11 cellular contexts compared by ENCODE assay signal in genomic region chr2:219344756-219345458, GRCh38. TPM values are rescaled to one million over a fixed set of nuclear protein-coding genes. Genes with fewer than 3 reads are reported as not detected.
DNase-seq lines count a peak whose midpoint lies in the region; ATAC-seq, FAIRE-seq and TF ChIP-seq lines count a peak whose summit lies in the region.
"Had no signal": no experiment of that assay in that cellular context is flagged by ENCODE, and none has a peak within 500 bp of the region (broad histone marks: within the 10 kb centered on the region; RNA-seq: fewer than 3 reads in every experiment).

No MANE protein-coding gene starts in this region.

- no peak overlapping the region for H2BK120ac ChIP-seq in H1 (replicated peaks; ENCODE audit: low read depth, low read length)

- H2BK12ac ChIP-seq in H1 (ENCODE audit: low read depth, low read length) = no peak overlapping the region

- H3K9me3 ChIP-seq in H1 (ENCODE audit: insufficient read depth in 2 of 2, low read depth in 1 of 2, low read length in 1 of 2) (no peaks in the 10 kb centered on the region), neural progenitor cell (ENCODE audit: low read depth) (no peaks in the 10 kb centered on the region)

- no peaks in the 10 kb centered on the region for H3K9me3 Mint-ChIP-seq in neural progenitor cell
- no peaks in the 10 kb centered on the region for H3K9me3 Mint-ChIP-seq in stimulated activated naive B cell treated with anti-CD40 and anti-IgM and Interleukin-4, amounts not matched to agents 10 μg/mL and 1 μg/mL and 100 μg/mL, for 72 hours
- H3K9me3 Mint-ChIP-seq in activated CD4-positive, alpha-beta T cell treated with anti-CD3 and anti-CD28 coated beads, Interleukin-2, amount 10 ng/mL, durations not matched to agents 24 days and 14 days = no peaks in the 10 kb centered on the region
- H3K9me3 Mint-ChIP-seq in naive thymus-derived CD8-positive, alpha-beta T cell = peaks cover 0 to 2% (median 0%) of the 10 kb centered on the region in 9 donors

- no peaks in the 10 kb centered on the region for H3K36me3 Mint-ChIP-seq in neural progenitor cell
- H3K36me3 Mint-ChIP-seq in stimulated activated naive B cell treated with anti-CD40 and anti-IgM and Interleukin-4, amounts not matched to agents 10 μg/mL and 1 μg/mL and 100 μg/mL, for 72 hours = no peaks in the 10 kb centered on the region
- no peaks in the 10 kb centered on the region for H3K36me3 Mint-ChIP-seq in activated CD4-positive, alpha-beta T cell treated with anti-CD3 and anti-CD28 coated beads, Interleukin-2, amount 10 ng/mL, durations not matched to agents 24 days and 14 days (ENCODE audit: low read depth)
- H3K36me3 Mint-ChIP-seq in naive thymus-derived CD8-positive, alpha-beta T cell = no peaks in the 10 kb centered on the region

- no peak for FAIRE-seq in H1 (lab: Jason Lieb, UNC)

- 88% methylated on average over 6 of the region's 6 CpGs; no CpG with 5 or more reads in 1 of the 2 experiments for WGBS in H1 (ENCODE audit: extremely low coverage in 1 of 2, insufficient coverage in 1 of 2, insufficient read length in 1 of 2, insufficient replicate concordance in 2 of 2, low coverage in 1 of 2, low lambda C conversion rate in 2 of 2, missing lambda C conversion rate in 1 of 2), 2 experiments

- H3F3A ChIP-seq in neural progenitor cell (ENCODE audit: low read depth) = no peaks in the 10 kb centered on the region

- no peak for ATAC-seq in stimulated activated naive B cell treated with anti-CD40 and anti-IgM and Interleukin-4, amounts not matched to agents 10 μg/mL and 1 μg/mL and 100 μg/mL, for 72 hours (replicated peaks)
- no peak for ATAC-seq in naive thymus-derived CD8-positive, alpha-beta T cell
- ATAC-seq: SK-N-SH treated with all-trans-retinoic acid at 6 μM for 48 hours had no signal

- H3K27me3 ChIP-seq in H1 (replicated peaks in 1 of 4; ENCODE audit: control insufficient read depth in 3 of 4, extremely low read depth in 1 of 4, insufficient read depth in 3 of 4, low read length in 3 of 4) = no peaks in the 10 kb centered on the region; a peak in 2 of 7 replicates
- H3K27me3 ChIP-seq in neural progenitor cell = peaks cover 27% of the 10 kb centered on the region

- H2BK5ac ChIP-seq in H1 (ENCODE audit: low read depth, low read length) = no peak overlapping the region

- in situ Hi-C loops in G401 (cut with HindIII; ENCODE audit: low sequenced_read_pairs) = no loop called here

- no peak overlapping the region for H4K8ac ChIP-seq in H1 (ENCODE audit: extremely low read depth, insufficient read depth, low read length)

- H3K56ac ChIP-seq in H1 (replicated peaks; ENCODE audit: insufficient read length, low read depth, low read length) = no peak overlapping the region

- H3K4me2 ChIP-seq in H1 (ENCODE audit: insufficient read depth in 1 of 2, low read depth in 2 of 2, low read length in 2 of 2) (no peak overlapping the region), neural progenitor cell (no peak overlapping the region)

- no peak overlapping the region for H3K18ac ChIP-seq in H1 (ENCODE audit: extremely low read depth, low read length)

- no peak for TF ChIP-seq POLR2A in H1 (IDR thresholded peaks at IDR 0.05; ENCODE audit: control extremely low read depth in 1 of 2, low read depth in 2 of 2, low read length in 2 of 2)

- H3K4me1 ChIP-seq in H1 (replicated peaks in 1 of 4; ENCODE audit: control insufficient read depth in 3 of 4, insufficient read depth in 4 of 4, low read length in 3 of 4) = no peaks in the 10 kb centered on the region
- H3K4me1 ChIP-seq in neural progenitor cell = no peaks in the 10 kb centered on the region

- H4K91ac ChIP-seq in H1 (replicated peaks; ENCODE audit: insufficient read length, low read length) = no peak overlapping the region

- no peak overlapping the region for H2BK15ac ChIP-seq in H1 (ENCODE audit: low read length)

- H4K5ac ChIP-seq in H1 (ENCODE audit: insufficient read length, low read depth, low read length) = no peak overlapping the region

- H3K27ac Mint-ChIP-seq in neural progenitor cell = peak overlapping the region; percentile 7
- no peak overlapping the region for H3K27ac Mint-ChIP-seq in stimulated activated naive B cell treated with anti-CD40 and anti-IgM and Interleukin-4, amounts not matched to agents 10 μg/mL and 1 μg/mL and 100 μg/mL, for 72 hours
- H3K27ac Mint-ChIP-seq in activated CD4-positive, alpha-beta T cell treated with anti-CD3 and anti-CD28 coated beads, Interleukin-2, amount 10 ng/mL, durations not matched to agents 24 days and 14 days = no peak overlapping the region
- H3K27ac Mint-ChIP-seq in naive thymus-derived CD8-positive, alpha-beta T cell = no peak overlapping the region

- no peak overlapping the region for H3K9ac ChIP-seq in H1 (replicated peaks in 1 of 4; ENCODE audit: extremely low read depth in 1 of 4, low read depth in 3 of 4, low read length in 3 of 4)
- H3K9ac ChIP-seq in neural progenitor cell = no peak overlapping the region

- peaks cover 13% of the 10 kb centered on the region for H3K27me3 Mint-ChIP-seq in neural progenitor cell (ENCODE audit: insufficient read depth, low read depth)
- H3K27me3 Mint-ChIP-seq in stimulated activated naive B cell treated with anti-CD40 and anti-IgM and Interleukin-4, amounts not matched to agents 10 μg/mL and 1 μg/mL and 100 μg/mL, for 72 hours = peaks cover 22 to 34% of the 10 kb centered on the region in 2 donors
- peaks cover 29% of the 10 kb centered on the region for H3K27me3 Mint-ChIP-seq in activated CD4-positive, alpha-beta T cell treated with anti-CD3 and anti-CD28 coated beads, Interleukin-2, amount 10 ng/mL, durations not matched to agents 24 days and 14 days
- H3K27me3 Mint-ChIP-seq in naive thymus-derived CD8-positive, alpha-beta T cell = peaks cover 14 to 52% (median 29%) of the 10 kb centered on the region in 5 donors

- CTCF ChIA-PET in H1 (lab: Charles Lee; ENCODE audit: partially characterized antibody) = interaction anchor here (0.7 to 2.4 kb wide), 10 partner anchors 9 to 204 kb away, joined by 3 to 16 read pairs (median 4); partner anchors contain the start of gene RESP18

- peak; percentile 44 for DNase-seq in G401 (ENCODE audit: low spot score)
- DNase-seq in NCI-H510A treated with DMSO at 0.1 percent for 48 hours (lab: John Stamatoyannopoulos, UW) = peak; percentile 53
- DNase-seq in H1 (ENCODE audit: low read depth in 1 of 2, low spot score in 2 of 2) = no peak
- DNase-seq in neural progenitor cell (ENCODE audit: low spot score) = peak; percentile 15
- no peak for DNase-seq in NCI-H1436 treated with DMSO at 0.1 percent for 48 hours (lab: John Stamatoyannopoulos, UW)
- DNase-seq in stimulated activated naive B cell treated with anti-CD40 and anti-IgM and Interleukin-4, amounts not matched to agents 10 μg/mL and 1 μg/mL and 100 μg/mL, for 72 hours = no peak
- DNase-seq in activated CD4-positive, alpha-beta T cell treated with anti-CD3 and anti-CD28 coated beads, Interleukin-2, amount 10 ng/mL, durations not matched to agents 24 days and 14 days = no peak
- no peak for DNase-seq in naive thymus-derived CD8-positive, alpha-beta T cell

- TF ChIP-seq CTCF in H1 (IDR thresholded peaks at IDR 0.05; ENCODE audit: control extremely low read depth in 1 of 3, insufficient read depth in 1 of 3, low read depth in 1 of 3, low read length in 3 of 3) (no peak), neural progenitor cell (IDR thresholded peaks at IDR 0.05) (no peak)

- H4K20me1 ChIP-seq in H1 (replicated peaks in 1 of 2; ENCODE audit: control insufficient read depth in 1 of 2, insufficient read depth in 2 of 2, low read length in 2 of 2) = no peaks in the 10 kb centered on the region
- H4K20me1 ChIP-seq in neural progenitor cell (ENCODE audit: low read depth) = no peaks in the 10 kb centered on the region

- H3K4me3 ChIP-seq in H1 (ENCODE audit: extremely low read depth in 1 of 4, insufficient read depth in 2 of 4, low read depth in 3 of 4, low read length in 4 of 4) = no peak overlapping the region
- no peak overlapping the region for H3K4me3 ChIP-seq in neural progenitor cell
- H3K4me3 ChIP-seq: lung had no signal

- no peak overlapping the region for H3K14ac ChIP-seq in H1 (ENCODE audit: insufficient read length)

- no peaks in the 10 kb centered on the region for H3K23me2 ChIP-seq in H1 (ENCODE audit: low read depth, low read length)

- no peak for TF ChIP-seq RAD21 in H1 (IDR thresholded peaks at IDR 0.05 in 1 of 2, conservative IDR thresholded peaks at IDR 0.05 in 1 of 2; ENCODE audit: low read depth in 2 of 2, low read length in 2 of 2)

- no peak overlapping the region for H3K4ac ChIP-seq in H1 (replicated peaks; ENCODE audit: insufficient read length, low read depth, low read length)

- POLR2A ChIA-PET in H1 (lab: Charles Lee; ENCODE audit: partially characterized antibody) = no interaction called here
- POLR2A ChIA-PET in naive thymus-derived CD8-positive, alpha-beta T cell (lab: Charles Lee) = no interaction called here

- H3K27ac ChIP-seq in H1 (ENCODE audit: low read depth, low read length) = no peak overlapping the region
- H3K27ac ChIP-seq in neural progenitor cell = no peak overlapping the region

- no peak overlapping the region for H3K4me3 Mint-ChIP-seq in neural progenitor cell
- no peak overlapping the region for H3K4me3 Mint-ChIP-seq in stimulated activated naive B cell treated with anti-CD40 and anti-IgM and Interleukin-4, amounts not matched to agents 10 μg/mL and 1 μg/mL and 100 μg/mL, for 72 hours
- H3K4me3 Mint-ChIP-seq in activated CD4-positive, alpha-beta T cell treated with anti-CD3 and anti-CD28 coated beads, Interleukin-2, amount 10 ng/mL, durations not matched to agents 24 days and 14 days = no peak overlapping the region
- H3K4me3 Mint-ChIP-seq in naive thymus-derived CD8-positive, alpha-beta T cell = no peak overlapping the region

- H3K36me3 ChIP-seq in H1 (ENCODE audit: control insufficient read depth in 2 of 4, insufficient read depth in 4 of 4, low read length in 3 of 4) = no peaks in the 10 kb centered on the region
- H3K36me3 ChIP-seq in neural progenitor cell = no peaks in the 10 kb centered on the region

- no peak overlapping the region for H2BK20ac ChIP-seq in H1 (ENCODE audit: low read length)

- H2AFZ ChIP-seq in H1 (ENCODE audit: low read length) (peak overlapping the region; percentile 41; the same call in 1 of the 2 replicates), neural progenitor cell (replicated peaks) (no peak overlapping the region)

- H3K79me1 ChIP-seq in H1 (ENCODE audit: low read depth, low read length) = no peaks in the 10 kb centered on the region

- no peak overlapping the region for H2AK5ac ChIP-seq in H1 (ENCODE audit: low read depth, low read length)

- H3K4me1 Mint-ChIP-seq in neural progenitor cell = peaks cover 14% of the 10 kb centered on the region
- peaks cover 0 to 6% of the 10 kb centered on the region in 2 donors for H3K4me1 Mint-ChIP-seq in stimulated activated naive B cell treated with anti-CD40 and anti-IgM and Interleukin-4, amounts not matched to agents 10 μg/mL and 1 μg/mL and 100 μg/mL, for 72 hours
- no peaks in the 10 kb centered on the region for H3K4me1 Mint-ChIP-seq in activated CD4-positive, alpha-beta T cell treated with anti-CD3 and anti-CD28 coated beads, Interleukin-2, amount 10 ng/mL, durations not matched to agents 24 days and 14 days
- peaks cover 0 to 6% (median 4%) of the 10 kb centered on the region in 4 donors for H3K4me1 Mint-ChIP-seq in naive thymus-derived CD8-positive, alpha-beta T cell

- TF ChIP-seq EP300 in H1 (IDR thresholded peaks at IDR 0.05; ENCODE audit: borderline replicate concordance in 1 of 2, low read depth in 2 of 2, low read length in 2 of 2) = no peak

- H3K79me2 ChIP-seq in H1 (ENCODE audit: control insufficient read depth in 1 of 2, insufficient read depth in 2 of 2, low read length in 2 of 2) (no peaks in the 10 kb centered on the region), neural progenitor cell (ENCODE audit: low read depth) (no peaks in the 10 kb centered on the region)

- intact Hi-C loops in activated CD4-positive, alpha-beta T cell treated with anti-CD3 and anti-CD28 coated beads, Interleukin-2, amount 10 ng/mL, durations not matched to agents 24 days and 14 days (cut with micrococcal nuclease) = no loop called here

- H3K23ac ChIP-seq in H1 (ENCODE audit: insufficient read length) = no peak overlapping the region

RNA-seq across cellular contexts. Expression of gene RESP18, which starts 12.4 kb away (rescaled TPM):
- total RNA-seq in G401 (2014; rRNA removed; shearing (Covaris generic)) = not detected in 2 replicates
- total RNA-seq in H1 (2021; fragmentation: NEBNext Ultra II Directional; extraction: Animal tissue kit (Norgen Biotek cat#: 25700)) = not detected in 2 replicates
- polyA plus RNA-seq in H1 (2011; rRNA removed) = 0.11 TPM in 1 of 2 replicates, not detected in the other
- polyA plus RNA-seq in H1 (2011; cell fraction: cytosol; rRNA removed) = 0.10 TPM
- polyA plus RNA-seq in H1 (2011; cell fraction: nucleus; rRNA removed) = not detected
- polyA plus RNA-seq in H1 (2012, experiment 1 of 2) = not detected in 4 replicates
- not detected for polyA plus RNA-seq in H1 (2012, experiment 2 of 2)
- not detected for polyA plus RNA-seq in H1 (2013, experiment 1 of 2)
- not detected for polyA plus RNA-seq in H1 (2013, experiment 2 of 2)
- polyA minus RNA-seq in H1 (2011; rRNA and poly(A)+ RNA removed) = 0.35 TPM in 1 of 2 replicates, not detected in the other
- polyA minus RNA-seq in H1 (2011; cell fraction: cytosol; rRNA and poly(A)+ RNA removed) = not detected
- polyA minus RNA-seq in H1 (2011; cell fraction: nucleus; rRNA and poly(A)+ RNA removed) = not detected
- total RNA-seq in neural progenitor cell (ENCODE audit: low replicate concordance) = not detected in 2 replicates
- total RNA-seq in activated CD4-positive, alpha-beta T cell treated with anti-CD3 and anti-CD28 coated beads, Interleukin-2, amount 10 ng/mL, durations not matched to agents 24 days and 14 days = not detected in 2 replicates
- not detected for total RNA-seq in naive thymus-derived CD8-positive, alpha-beta T cell
- not detected for polyA plus RNA-seq in naive thymus-derived CD8-positive, alpha-beta T cell
- total RNA-seq: lung had no signal
- polyA plus RNA-seq: adipose tissue, lung had no signal

RNA-seq across cellular contexts. Expression of gene PTPRN, which starts 35.7 kb away (rescaled TPM):
- 0.18 and 0.71 TPM in 2 replicates for total RNA-seq in G401 (2014; rRNA removed; shearing (Covaris generic))
- 5.2 and 5.4 TPM in 2 replicates for total RNA-seq in H1 (2021; fragmentation: NEBNext Ultra II Directional; extraction: Animal tissue kit (Norgen Biotek cat#: 25700))
- polyA plus RNA-seq in H1 (2011; rRNA removed) = 8.2 and 17.4 TPM in 2 replicates
- polyA plus RNA-seq in H1 (2011; cell fraction: cytosol; rRNA removed) = 8.2 TPM
- 17.7 TPM for polyA plus RNA-seq in H1 (2011; cell fraction: nucleus; rRNA removed)
- polyA plus RNA-seq in H1 (2012, experiment 1 of 2) = 5.5 to 8.5 TPM (median 7.6 TPM) in 4 replicates
- 5.3 TPM for polyA plus RNA-seq in H1 (2012, experiment 2 of 2)
- polyA plus RNA-seq in H1 (2013, experiment 1 of 2) = 14.0 TPM
- 13.1 TPM for polyA plus RNA-seq in H1 (2013, experiment 2 of 2)
- polyA minus RNA-seq in H1 (2011; rRNA and poly(A)+ RNA removed) = 6.9 and 11.9 TPM in 2 replicates
- 7.1 TPM for polyA minus RNA-seq in H1 (2011; cell fraction: cytosol; rRNA and poly(A)+ RNA removed)
- polyA minus RNA-seq in H1 (2011; cell fraction: nucleus; rRNA and poly(A)+ RNA removed) = 6.9 TPM
- total RNA-seq in neural progenitor cell (ENCODE audit: low replicate concordance) = 0.60 and 4.2 TPM in 2 replicates
- total RNA-seq in activated CD4-positive, alpha-beta T cell treated with anti-CD3 and anti-CD28 coated beads, Interleukin-2, amount 10 ng/mL, durations not matched to agents 24 days and 14 days = 0.07 TPM in 1 of 2 replicates, not detected in the other
- not detected for total RNA-seq in naive thymus-derived CD8-positive, alpha-beta T cell
- under 1 TPM in 2 of 3 donors, not detected in 1; 0.27 to 0.31 TPM for polyA plus RNA-seq in naive thymus-derived CD8-positive, alpha-beta T cell

RNA-seq across cellular contexts. Expression of gene DNPEP, which starts 42.8 kb away (rescaled TPM):
- total RNA-seq in G401 (2014; rRNA removed; shearing (Covaris generic)) = 65.8 and 67.4 TPM in 2 replicates
- total RNA-seq in H1 (2021; fragmentation: NEBNext Ultra II Directional; extraction: Animal tissue kit (Norgen Biotek cat#: 25700)) = 59.8 and 64.2 TPM in 2 replicates
- polyA plus RNA-seq in H1 (2011; rRNA removed) = 109 and 142 TPM in 2 replicates
- polyA plus RNA-seq in H1 (2011; cell fraction: cytosol; rRNA removed) = 96.0 TPM
- 161 TPM for polyA plus RNA-seq in H1 (2011; cell fraction: nucleus; rRNA removed)
- polyA plus RNA-seq in H1 (2012, experiment 1 of 2) = 58.5 to 91.4 TPM (median 86.2 TPM) in 4 replicates
- polyA plus RNA-seq in H1 (2012, experiment 2 of 2) = 101 TPM
- polyA plus RNA-seq in H1 (2013, experiment 1 of 2) = 58.4 TPM
- 61.5 TPM for polyA plus RNA-seq in H1 (2013, experiment 2 of 2)
- 69.7 and 71.8 TPM in 2 replicates for polyA minus RNA-seq in H1 (2011; rRNA and poly(A)+ RNA removed)
- polyA minus RNA-seq in H1 (2011; cell fraction: cytosol; rRNA and poly(A)+ RNA removed) = 32.7 TPM
- 55.3 TPM for polyA minus RNA-seq in H1 (2011; cell fraction: nucleus; rRNA and poly(A)+ RNA removed)
- total RNA-seq in neural progenitor cell (ENCODE audit: low replicate concordance) = 36.6 and 120 TPM in 2 replicates
- total RNA-seq in activated CD4-positive, alpha-beta T cell treated with anti-CD3 and anti-CD28 coated beads, Interleukin-2, amount 10 ng/mL, durations not matched to agents 24 days and 14 days = 129 and 148 TPM in 2 replicates
- total RNA-seq in naive thymus-derived CD8-positive, alpha-beta T cell = 10 to 100 TPM; 81.9 to 89.1 TPM
- polyA plus RNA-seq in naive thymus-derived CD8-positive, alpha-beta T cell = 10 to 100 TPM; 51.2 to 62.6 (median 53.1) TPM

Comparison
In these comparisons a context has a peak if more than half of its experiments do, and no peak if none do; other contexts are left out.
1. DNase-seq: peak in G401 (single experiment), NCI-H510A treated with DMSO at 0.1 percent for 48 hours (single experiment) and neural progenitor cell (single experiment); none in H1 (0 of 2), NCI-H1436 treated with DMSO at 0.1 percent for 48 hours (single experiment), stimulated activated naive B cell treated with anti-CD40 and anti-IgM and Interleukin-4, amounts not matched to agents 10 μg/mL and 1 μg/mL and 100 μg/mL, for 72 hours (single experiment), activated CD4-positive, alpha-beta T cell treated with anti-CD3 and anti-CD28 coated beads, Interleukin-2, amount 10 ng/mL, durations not matched to agents 24 days and 14 days (single experiment) and naive thymus-derived CD8-positive, alpha-beta T cell (0 of 10).